ENCODE assay signal across 14 cellular contexts in genomic region chr22:47275479-47276218, GRCh38.
DNase-seq lines count a peak whose midpoint lies in the region; ATAC-seq, FAIRE-seq and TF ChIP-seq lines count a peak whose summit lies in the region.
"Had no signal": no experiment of that assay in that cellular context is flagged by ENCODE, and none has a peak within 500 bp of the region (broad histone marks: within the 10 kb centered on the region; RNA-seq: fewer than 3 reads in every experiment).

No MANE protein-coding gene starts in this region.

- H3K27me3 ChIP-seq in MG63 (peaks cover 8% of the 10 kb centered on the region), bronchial epithelial cell (ENCODE audit: control insufficient read depth, insufficient read depth, low read length) (no peaks in the 10 kb centered on the region), skeletal muscle satellite cell (ENCODE audit: control insufficient read depth, insufficient read depth, low read length) (peaks cover 28% of the 10 kb centered on the region)
- H3K27me3 ChIP-seq: ascending aorta, foreskin keratinocyte had no signal

- no peak overlapping the region for H3K9ac ChIP-seq in skeletal muscle satellite cell (ENCODE audit: low read depth, low read length)

- peaks cover 13% of the 10 kb centered on the region for H3K4me1 ChIP-seq in skeletal muscle satellite cell (ENCODE audit: control insufficient read depth, insufficient read depth, low read length)
- H3K4me1 ChIP-seq: ascending aorta, foreskin keratinocyte had no signal

- H3K4me3 ChIP-seq in MG63 (no peak overlapping the region), bronchial epithelial cell (ENCODE audit: low read depth, low read length) (no peak overlapping the region), skeletal muscle satellite cell (ENCODE audit: low read length) (no peak overlapping the region)
- H3K4me3 ChIP-seq: ascending aorta had no signal

- H3K4me2 ChIP-seq in skeletal muscle satellite cell (ENCODE audit: low read length): peak overlapping the region; percentile 41

- TF ChIP-seq CTCF in bronchial epithelial cell (IDR thresholded peaks at IDR 0.05; ENCODE audit: insufficient read depth, low read length, severe bottlenecking): no peak
- no peak for TF ChIP-seq CTCF in GM20000 (IDR thresholded peaks at IDR 0.05; ENCODE audit: extremely low read depth, missing control alignments)

- DNase-seq in SHP77 (lab: John Stamatoyannopoulos, UW) (peak; percentile 15 to 25), SHP77 treated with DMSO at 0.1 percent for 48 hours (lab: John Stamatoyannopoulos, UW) (no peak), MG63 (peak; percentile 40), bronchial epithelial cell (ENCODE audit: low read depth) (no peak), GM20000 (ENCODE audit: low spot score) (no peak), erythroblast (lab: John Stamatoyannopoulos, UW) (no peak)
- DNase-seq: activated gamma-delta T cell; Calu3; foreskin keratinocyte; NCI-H1436; stimulated activated naive CD4-positive, alpha-beta T cell treated with Interleukin-2 at 50 U/mL for 16 hours had no signal

- H3K36me3 ChIP-seq in MG63 (no peaks in the 10 kb centered on the region), bronchial epithelial cell (ENCODE audit: control insufficient read depth, insufficient read depth, low read length) (no peaks in the 10 kb centered on the region), skeletal muscle satellite cell (ENCODE audit: insufficient read depth, low read length) (no peaks in the 10 kb centered on the region)
- H3K36me3 ChIP-seq: ascending aorta had no signal

- no peak for TF ChIP-seq POLR2A in erythroblast (IDR thresholded peaks at IDR 0.05; ENCODE audit: low read length)

- ATAC-seq in HG02938 (IDR thresholded peaks at IDR 0.05; ENCODE audit: unreplicated experiment): no peak
- ATAC-seq: foreskin keratinocyte had no signal

- H3K9me3 ChIP-seq in MG63 (no peaks in the 10 kb centered on the region), skeletal muscle satellite cell (replicated peaks; ENCODE audit: low read length) (no peaks in the 10 kb centered on the region)

- FAIRE-seq in bronchial epithelial cell (lab: Jason Lieb, UNC): peak; percentile 55

Comparison
In these comparisons a context has a peak if more than half of its experiments do, and no peak if none do; other contexts are left out.
1. DNase-seq: peak in SHP77 (2 of 2) and MG63 (single experiment); none in SHP77 treated with DMSO at 0.1 percent for 48 hours (single experiment), bronchial epithelial cell (single experiment), GM20000 (single experiment) and erythroblast (0 of 2).